ENCODE assay signal across 23 cellular contexts in the genomic region with DNA sequence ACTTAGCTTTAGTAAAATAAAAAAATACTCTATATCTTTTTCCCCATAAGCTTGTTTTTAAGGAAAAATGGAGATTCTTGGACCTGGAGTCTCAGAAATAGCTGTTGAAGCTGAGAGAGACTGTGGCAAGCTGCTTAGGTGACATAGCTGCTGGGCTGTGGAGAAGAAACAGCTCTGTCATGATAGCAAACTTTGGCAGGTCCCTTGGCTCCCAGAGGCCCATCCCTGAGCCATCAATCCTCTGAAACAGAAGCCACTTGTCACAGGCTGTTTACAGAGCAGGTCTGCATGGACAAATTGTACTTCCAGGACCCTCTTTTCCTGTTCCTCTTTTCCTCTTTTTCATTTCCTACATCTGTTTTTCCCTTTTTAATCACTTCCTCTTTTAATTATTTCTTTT.
"Had no signal": no experiment of that assay in that cellular context is flagged by ENCODE, and none has a peak within 500 bp of the region (broad histone marks: within the 10 kb centered on the region; RNA-seq: fewer than 3 reads in every experiment).

No MANE protein-coding gene starts in this region.

- DNase-seq: activated CD4-positive, alpha-beta memory T cell treated with anti-CD3 and anti-CD28 coated beads for 36 hours; activated CD4-positive, alpha-beta T cell treated with anti-CD3 and anti-CD28 coated beads, Interleukin-2, amount 10 ng/mL, durations not matched to agents 7 days and 5 days; activated CD4-positive, CD25-positive, alpha-beta regulatory T cell; activated CD8-positive, alpha-beta memory T cell treated with anti-CD3 and anti-CD28 coated beads for 24 hours; activated effector memory CD4-positive, alpha-beta T cell treated with anti-CD3 and anti-CD28 coated beads, Interleukin-2, amount 50 U/mL, for 16 hours; activated naive CD4-positive, alpha-beta T cell treated with Interleukin-2 at 50 U/mL for 16 hours; activated naive CD8-positive, alpha-beta T cell treated with anti-CD3 and anti-CD28 coated beads, Interleukin-2, amount 50 U/mL, for 24 hours; activated T-cell treated with anti-CD3 and anti-CD28 coated beads, Interleukin-2, amount 50 U/mL, for 4 hours; amniotic stem cell; body of pancreas; central memory CD4-positive, alpha-beta T cell; MG63; NCI-H1092; NCI-H1417 treated with DMSO at 0.1 percent for 48 hours; NCI-H1694; NCI-H2029; NCI-H345; NCI-H510A; NCI-H526 treated with DMSO at 0.1 percent for 48 hours; NCI-H82; SIG-M5; T-helper 17 cell; T-helper 9 cell had no signal
